ENCODE assay signal across 9 cellular contexts in the genomic region with DNA sequence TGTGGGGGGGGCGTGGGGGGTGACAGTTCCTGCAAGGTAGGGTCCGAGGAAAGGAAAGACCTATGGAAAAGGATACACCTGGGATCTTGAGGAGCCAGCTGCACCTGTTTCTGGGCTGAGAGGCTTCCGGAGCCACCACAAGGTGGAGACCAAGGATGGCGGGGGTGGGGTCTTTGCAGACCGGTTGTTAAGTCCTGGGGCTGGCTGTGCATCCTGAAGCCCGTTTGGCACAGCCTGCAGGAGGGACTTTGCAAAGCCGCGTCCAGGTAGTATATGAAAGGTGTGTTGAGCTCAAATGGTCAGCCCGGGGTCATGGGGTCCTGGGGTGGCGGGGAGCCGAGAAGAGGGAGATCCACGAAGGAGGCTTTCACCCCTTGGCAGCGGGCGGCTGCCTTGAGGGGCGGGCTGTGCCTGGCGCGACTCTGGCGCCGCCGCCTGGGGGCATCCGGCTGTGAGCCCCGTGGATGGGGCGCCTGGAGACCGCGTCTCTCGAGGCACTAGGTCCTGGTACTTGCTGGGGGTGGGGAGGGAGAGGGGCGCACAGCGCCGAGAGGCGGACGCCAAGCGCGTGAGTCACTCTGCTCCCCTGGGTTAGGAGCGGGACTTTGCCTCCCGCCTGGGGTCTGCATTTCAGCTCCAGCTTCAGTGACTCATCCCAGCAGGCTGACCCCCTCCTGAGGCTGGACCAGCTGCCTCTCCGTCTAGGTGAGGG. TPM values are rescaled to one million over a fixed set of nuclear protein-coding genes. Genes with fewer than 3 reads are reported as not detected.
A peak's percentile ranks its signal among the peaks of the same experiment; 100 is the strongest.
DNase-seq lines count a peak whose midpoint lies in the region; ATAC-seq, FAIRE-seq and TF ChIP-seq lines count a peak whose summit lies in the region.
"Had no signal": no experiment of that assay in that cellular context is flagged by ENCODE, and none has a peak within 500 bp of the region (broad histone marks: within the 10 kb centered on the region; RNA-seq: fewer than 3 reads in every experiment).

No MANE protein-coding gene starts in this region.

- no peaks in the 10 kb centered on the region for H4K20me1 ChIP-seq in keratinocyte (ENCODE audit: control insufficient read depth, extremely low read depth, insufficient read depth, low read length)

- H3K36me3 ChIP-seq in Caco-2 (ENCODE audit: control insufficient read depth, insufficient read depth, low read length) (no peaks in the 10 kb centered on the region), adipocyte (ENCODE audit: control insufficient read depth, insufficient read depth, low read length, severe bottlenecking) (no peaks in the 10 kb centered on the region), keratinocyte (ENCODE audit: control insufficient read depth in 2 of 2, extremely low read depth in 1 of 2, insufficient read depth in 2 of 2, low read length in 2 of 2) (no peaks in the 10 kb centered on the region)

- H3K36me3 Mint-ChIP-seq in Caco-2 (ENCODE audit: insufficient read depth, unreplicated experiment) = no peaks in the 10 kb centered on the region

- peak overlapping the region; percentile 49 for H3K4me3 ChIP-seq in Caco-2 (ENCODE audit: low read depth, low read length)
- H3K4me3 ChIP-seq in adipocyte (ENCODE audit: low read length) = peak overlapping the region; percentile 73
- H3K4me3 ChIP-seq in keratinocyte (ENCODE audit: control insufficient read depth in 2 of 3, extremely low read depth in 1 of 3, insufficient read depth in 2 of 3, low read depth in 1 of 3, low read length in 3 of 3) = peak overlapping the region; percentile 1 to 34 (median 14)

- DNase-seq in Caco-2 (peak; percentile 70 to 79), M059J (ENCODE audit: low read depth) (peak; percentile 80), adipocyte (ENCODE audit: low read depth) (peak; percentile 38), keratinocyte (ENCODE audit: low read depth, low spot score) (no peak), GM19238 (ENCODE audit: insufficient read length, low spot score) (no peak), DMS153 (lab: John Stamatoyannopoulos, UW) (no peak), HUDEP-2 (lab: John Stamatoyannopoulos, UW; ENCODE audit: unreplicated experiment in 76 of 76) (no peak)

- no peaks in the 10 kb centered on the region for H3K79me2 ChIP-seq in keratinocyte (ENCODE audit: control insufficient read depth, insufficient read depth, low read length)

- no peaks in the 10 kb centered on the region for H3K4me1 ChIP-seq in Caco-2
- H3K4me1 ChIP-seq in adipocyte (ENCODE audit: control insufficient read depth, insufficient read depth, low read length) = peaks cover 3% of the 10 kb centered on the region
- H3K4me1 ChIP-seq in keratinocyte (ENCODE audit: control insufficient read depth, extremely low read depth, insufficient read depth, low read length) = no peaks in the 10 kb centered on the region

- H3K9me3 ChIP-seq in Caco-2 (no peaks in the 10 kb centered on the region), adipocyte (ENCODE audit: control insufficient read depth, low read length) (no peaks in the 10 kb centered on the region), keratinocyte (ENCODE audit: control insufficient read depth, low read depth, low read length) (no peaks in the 10 kb centered on the region)

- peak overlapping the region; percentile 54 for H3K4me2 ChIP-seq in keratinocyte (ENCODE audit: control insufficient read depth, extremely low read depth, insufficient read depth, low read depth, low read length)

- BruUV-seq in Caco-2 (replicated peaks; lab: Mats Ljungman, UMichigan) = no TSS peak

- POLR2A ChIA-PET in Caco-2 (lab: Charles Lee) = no interaction called here

- H2AFZ ChIP-seq in keratinocyte (ENCODE audit: control insufficient read depth, low read length) = peak overlapping the region; percentile 52

- no peak overlapping the region for H3K27ac Mint-ChIP-seq in Caco-2 (ENCODE audit: unreplicated experiment)

- H3K27ac ChIP-seq in keratinocyte (ENCODE audit: control insufficient read depth, insufficient read depth, low read length) = no peak overlapping the region

- peak; percentile 9 to 53 for TF ChIP-seq CTCF in Caco-2 (IDR thresholded peaks at IDR 0.05; ENCODE audit: insufficient read depth in 1 of 2, low read depth in 1 of 2, low read length in 1 of 2, severe bottlenecking in 1 of 2, unreplicated experiment in 1 of 2)
- TF ChIP-seq CTCF in keratinocyte (optimal IDR thresholded peaks at IDR 0.05 in 1 of 3, IDR thresholded peaks at IDR 0.05 in 1 of 3, conservative IDR thresholded peaks at IDR 0.05 in 1 of 3; ENCODE audit: extremely low read depth in 1 of 3, insufficient read depth in 2 of 3, low read length in 3 of 3) = peak in 1 of 3 experiments; percentile 38

- intact Hi-C loops in Caco-2 (cut with micrococcal nuclease; ENCODE audit: unreplicated experiment) = loop anchor here (1.0 to 5.0 kb wide), 3 partner anchors 58 to 272 kb away; a partner anchor contains a TSS

- H3K4me1 Mint-ChIP-seq in Caco-2 (ENCODE audit: low read depth, unreplicated experiment) = no peaks in the 10 kb centered on the region

- no peaks in the 10 kb centered on the region for H3K9me1 ChIP-seq in keratinocyte (ENCODE audit: control insufficient read depth, extremely low read depth, insufficient read depth, low read length)

- no peaks in the 10 kb centered on the region for H3K27me3 Mint-ChIP-seq in Caco-2 (ENCODE audit: insufficient read depth, unreplicated experiment)

- no peak for ATAC-seq in GM21515 (IDR thresholded peaks at IDR 0.05; ENCODE audit: unreplicated experiment)

- dilution Hi-C loops in keratinocyte (cut with MboI; ENCODE audit: extremely low pct_ligation_motif_present, low sequenced_read_pairs) = no loop called here

- peak overlapping the region; percentile 82 for H3K4me3 Mint-ChIP-seq in Caco-2 (ENCODE audit: unreplicated experiment)

- H3K9ac ChIP-seq in adipocyte (ENCODE audit: low read length) (no peak overlapping the region), keratinocyte (ENCODE audit: control insufficient read depth, extremely low read depth, insufficient read depth, low read length) (no peak overlapping the region)

- H3K9me3 Mint-ChIP-seq in Caco-2 (ENCODE audit: unreplicated experiment) = no peaks in the 10 kb centered on the region

- FAIRE-seq in keratinocyte (lab: Jason Lieb, UNC) = no peak
- FAIRE-seq: endometrium had no signal

- CTCF ChIA-PET in Caco-2 (lab: Charles Lee) = interaction anchor here (0.6 to 1.8 kb wide), 6 partner anchors 33 to 270 kb away, joined by 3 to 6 read pairs (median 3); no protein-coding TSS in a partner anchor

- H3K27me3 ChIP-seq in Caco-2 (replicated peaks; ENCODE audit: control insufficient read depth, insufficient read depth, low read length) (no peaks in the 10 kb centered on the region), adipocyte (replicated peaks; ENCODE audit: control insufficient read depth, insufficient read depth, low read length) (no peaks in the 10 kb centered on the region), keratinocyte (ENCODE audit: control insufficient read depth, extremely low read depth, insufficient read depth, low read length) (no peaks in the 10 kb centered on the region)

RNA-seq across cellular contexts. Expression of a gene that starts 58.2 kb away (rescaled TPM):
- 26.9 and 27.5 TPM in 2 replicates for total RNA-seq in Caco-2 (2022)
- total RNA-seq in M059J (2014; rRNA removed; shearing (Covaris generic)) = 85.6 and 94.0 TPM in 2 replicates
- 25.9 to 37.3 TPM (median 30.4 TPM) in 3 replicates for polyA plus RNA-seq in keratinocyte
- polyA plus RNA-seq in keratinocyte (2011; ENCODE audit: low read depth) = 9.8 TPM
- 23.4 and 43.9 TPM in 2 replicates for polyA plus RNA-seq in keratinocyte (2011; cell fraction: cytosol; rRNA removed)
- polyA plus RNA-seq in keratinocyte (2011; cell fraction: nucleus; rRNA removed) = 9.9 and 14.6 TPM in 2 replicates
- polyA plus RNA-seq in keratinocyte (2012; ENCODE audit: low replicate concordance) = 26.9 and 34.6 TPM in 2 replicates
- 3.6 to 16.7 TPM (median 12.5 TPM) in 3 replicates for polyA minus RNA-seq in keratinocyte
- 19.4 TPM for polyA minus RNA-seq in keratinocyte (2011; cell fraction: cytosol; rRNA and poly(A)+ RNA removed)
- 4.5 and 7.2 TPM in 2 replicates for polyA minus RNA-seq in keratinocyte (2011; cell fraction: nucleus; rRNA and poly(A)+ RNA removed)

Comparison
In these comparisons a context has a peak if more than half of its experiments do, and no peak if none do; other contexts are left out.
1. DNase-seq: peak in Caco-2 (2 of 2), M059J (single experiment) and adipocyte (single experiment); none in keratinocyte (single experiment), GM19238 (single experiment), DMS153 (single experiment) and HUDEP-2 (0 of 76).
2. H3K4me3 ChIP-seq: peak in every context shown above with its lines; median percentile 73 in adipocyte; 49 in Caco-2; 14 in keratinocyte.